ENCODE assay signal across 9 cellular contexts in genomic region chr10:79221110-79222051, GRCh38.
DNase-seq lines count a peak whose midpoint lies in the region; ATAC-seq and TF ChIP-seq lines count a peak whose summit lies in the region.
"Had no signal": no experiment of that assay in that cellular context is flagged by ENCODE, and none has a peak within 500 bp of the region (broad histone marks: within the 10 kb centered on the region; RNA-seq: fewer than 3 reads in every experiment).

No MANE protein-coding gene starts in this region.

- no peak overlapping the region for H3K27ac Mint-ChIP-seq in activated T-cell treated with anti-CD3 and anti-CD28 coated beads, Interleukin-2, amount 50 U/mL, for 24 hours

- peak; percentile 17 for TF ChIP-seq CTCF in thoracic aorta (IDR thresholded peaks at IDR 0.05)

- no peak overlapping the region for H3K4me3 Mint-ChIP-seq in activated T-cell treated with anti-CD3 and anti-CD28 coated beads, Interleukin-2, amount 50 U/mL, for 24 hours

- no peak overlapping the region for H3K27ac ChIP-seq in thoracic aorta

- no peaks in the 10 kb centered on the region for H3K9me3 Mint-ChIP-seq in activated T-cell treated with anti-CD3 and anti-CD28 coated beads, Interleukin-2, amount 50 U/mL, for 24 hours

- peaks cover 6% of the 10 kb centered on the region for H3K36me3 ChIP-seq in thoracic aorta

- peaks cover 4 to 44% of the 10 kb centered on the region in 2 donors for H3K4me1 ChIP-seq in thoracic aorta (ENCODE audit: control insufficient read depth in 1 of 2, low read depth in 2 of 2)

- no peak overlapping the region for H3K4me3 ChIP-seq in thoracic aorta

- H3K27me3 ChIP-seq in thoracic aorta (replicated peaks; ENCODE audit: insufficient read depth) = no peaks in the 10 kb centered on the region

- DNase-seq in NCI-H510A treated with DMSO at 0.1 percent for 48 hours (lab: John Stamatoyannopoulos, UW) = peak; percentile 15
- DNase-seq in lung microvascular endothelial cell (ENCODE audit: low read depth in 2 of 2) = peak; percentile 84 to 85
- DNase-seq in thoracic aorta (ENCODE audit: low spot score) = no peak
- DNase-seq in activated CD4-positive, alpha-beta T cell treated with anti-CD3 and anti-CD28 coated beads for 1 hour = no peak
- DNase-seq in stimulated activated CD4-positive, alpha-beta T cell treated with anti-CD3 and anti-CD28 coated beads, Interleukin-4, amount 100 ng/mL, for 1 hour = no peak
- no peak for DNase-seq in NCI-H345 treated with DMSO at 0.1 percent for 48 hours (lab: John Stamatoyannopoulos, UW; ENCODE audit: unreplicated experiment)
- no peak for DNase-seq in activated T-cell treated with anti-CD3 and anti-CD28 coated beads, Interleukin-2, amount 50 U/mL, for 24 hours

- no peaks in the 10 kb centered on the region for H3K9me3 ChIP-seq in thoracic aorta

- H3K4me1 Mint-ChIP-seq in activated T-cell treated with anti-CD3 and anti-CD28 coated beads, Interleukin-2, amount 50 U/mL, for 24 hours (ENCODE audit: low read depth) = no peaks in the 10 kb centered on the region

- peak; percentile 69 for ATAC-seq in esophagus mucosa
- ATAC-seq in thoracic aorta (ENCODE audit: insufficient number of reproducible peaks, low FRiP score, low read depth) = no peak
- ATAC-seq: activated CD4-positive, CD25-positive, alpha-beta regulatory T cell treated with anti-CD3 and anti-CD28 coated beads, Interleukin-2, amount 50 U/mL, for 24 hours had no signal

- peaks cover 5% of the 10 kb centered on the region for H3K36me3 Mint-ChIP-seq in activated T-cell treated with anti-CD3 and anti-CD28 coated beads, Interleukin-2, amount 50 U/mL, for 24 hours (ENCODE audit: low read depth)

- no peaks in the 10 kb centered on the region for H3K27me3 Mint-ChIP-seq in activated T-cell treated with anti-CD3 and anti-CD28 coated beads, Interleukin-2, amount 50 U/mL, for 24 hours

Comparison
In these comparisons a context has a peak if more than half of its experiments do, and no peak if none do; other contexts are left out.
1. DNase-seq: peak in NCI-H510A treated with DMSO at 0.1 percent for 48 hours (single experiment) and lung microvascular endothelial cell (2 of 2); none in thoracic aorta (single experiment), activated CD4-positive, alpha-beta T cell treated with anti-CD3 and anti-CD28 coated beads for 1 hour (single experiment), stimulated activated CD4-positive, alpha-beta T cell treated with anti-CD3 and anti-CD28 coated beads, Interleukin-4, amount 100 ng/mL, for 1 hour (single experiment), NCI-H345 treated with DMSO at 0.1 percent for 48 hours (single experiment) and activated T-cell treated with anti-CD3 and anti-CD28 coated beads, Interleukin-2, amount 50 U/mL, for 24 hours (single experiment).